9 cellular contexts compared by ENCODE assay signal in the genomic region with DNA sequence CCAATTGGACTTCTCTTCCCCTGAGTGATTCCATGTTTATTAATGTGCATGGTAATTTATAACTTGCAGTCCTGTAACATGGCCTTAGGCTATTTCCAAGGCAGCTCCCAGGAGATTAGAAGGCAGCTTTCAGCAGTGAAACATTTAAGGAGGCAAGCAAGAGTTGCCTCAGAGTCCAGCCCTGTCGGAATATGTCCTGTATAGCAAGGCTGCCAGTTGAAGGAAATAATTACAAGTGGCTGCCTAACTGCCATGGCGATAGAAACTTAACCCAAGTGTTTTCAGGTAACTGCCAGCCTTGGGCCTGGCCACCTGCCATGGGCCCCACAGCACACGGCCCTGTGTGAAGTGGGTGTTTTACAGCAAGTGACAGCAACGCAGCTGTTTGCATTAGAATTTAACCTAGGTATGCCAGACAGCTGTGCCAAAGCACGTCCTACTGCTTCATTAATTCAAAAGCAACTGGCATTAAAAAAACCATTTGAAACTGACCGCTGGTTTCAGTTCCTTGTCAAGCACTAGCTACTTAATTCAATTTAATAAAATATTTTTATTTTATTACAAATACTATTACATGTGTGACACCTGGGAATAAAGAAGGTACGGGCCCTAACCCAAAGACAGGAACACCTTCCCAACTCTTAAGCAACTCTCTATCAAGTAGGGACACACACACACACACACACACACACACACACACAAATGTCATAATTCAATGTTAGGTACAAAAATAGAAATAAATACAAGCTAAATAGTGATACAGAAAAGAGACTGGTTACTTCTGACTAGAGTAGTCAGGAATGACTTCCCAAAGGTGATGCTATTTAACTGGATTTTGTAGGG.
DNase-seq lines count a peak whose midpoint lies in the region; TF ChIP-seq lines count a peak whose summit lies in the region.
"Had no signal": no experiment of that assay in that cellular context is flagged by ENCODE, and none has a peak within 500 bp of the region (broad histone marks: within the 10 kb centered on the region; RNA-seq: fewer than 3 reads in every experiment).

No MANE protein-coding gene starts in this region.

- H3K4me1 Mint-ChIP-seq in Caco-2 (ENCODE audit: low read depth, unreplicated experiment): no peaks in the 10 kb centered on the region

- no peaks in the 10 kb centered on the region for H3K36me3 ChIP-seq in thyroid gland
- no peaks in the 10 kb centered on the region for H3K36me3 ChIP-seq in Caco-2 (ENCODE audit: control insufficient read depth, insufficient read depth, low read length)

- CTCF ChIA-PET in Caco-2 (lab: Charles Lee): no interaction called here

- POLR2A ChIA-PET in Caco-2 (lab: Charles Lee): no interaction called here

- H3K27me3 ChIP-seq in thyroid gland: no peaks in the 10 kb centered on the region
- no peaks in the 10 kb centered on the region for H3K27me3 ChIP-seq in Caco-2 (replicated peaks; ENCODE audit: control insufficient read depth, insufficient read depth, low read length)

- H3K9me3 ChIP-seq in thyroid gland (no peaks in the 10 kb centered on the region), Caco-2 (no peaks in the 10 kb centered on the region)

- H3K9me3 Mint-ChIP-seq in Caco-2 (ENCODE audit: unreplicated experiment): no peaks in the 10 kb centered on the region
- H3K9me3 Mint-ChIP-seq: neural crest cell had no signal

- peaks cover 9 to 23% of the 10 kb centered on the region in 2 donors for H3K4me1 ChIP-seq in thyroid gland
- H3K4me1 ChIP-seq in Caco-2: no peaks in the 10 kb centered on the region

- peaks cover 4% of the 10 kb centered on the region for H3K27me3 Mint-ChIP-seq in Caco-2 (ENCODE audit: insufficient read depth, unreplicated experiment)

- no peak overlapping the region for H3K4me3 Mint-ChIP-seq in Caco-2 (ENCODE audit: unreplicated experiment)
- H3K4me3 Mint-ChIP-seq: neural crest cell had no signal

- intact Hi-C loops in thyroid gland (cut with DNase I): no loop called here
- intact Hi-C loops in Caco-2 (cut with micrococcal nuclease; ENCODE audit: unreplicated experiment): no loop called here

- TF ChIP-seq CTCF in epithelial cell of proximal tubule (conservative IDR thresholded peaks at IDR 0.05; ENCODE audit: low read depth, low read length) (no peak), thyroid gland (IDR thresholded peaks at IDR 0.05) (peak in 4 of 6 experiments; percentile 7 to 31 (median 17)), Caco-2 (IDR thresholded peaks at IDR 0.05; ENCODE audit: insufficient read depth in 1 of 2, low read depth in 1 of 2, low read length in 1 of 2, severe bottlenecking in 1 of 2, unreplicated experiment in 1 of 2) (no peak)

- DNase-seq in NCI-H1417 (lab: John Stamatoyannopoulos, UW) (peak; percentile 59 to 83 (median 77)), NCI-H1417 treated with DMSO at 0.1 percent for 48 hours (lab: John Stamatoyannopoulos, UW) (no peak), NCI-H146 treated with DMSO at 0.1 percent for 48 hours (lab: John Stamatoyannopoulos, UW; ENCODE audit: unreplicated experiment) (peak; percentile 19), epithelial cell of proximal tubule (ENCODE audit: low read depth) (peak; percentile 62), thyroid gland (peak; percentile 73 to 81), Caco-2 (no peak), hepatic stellate cell (ENCODE audit: low spot score) (no peak), GF-D8 (lab: John Stamatoyannopoulos, UW) (no peak)

- TF ChIP-seq POLR2A in thyroid gland (IDR thresholded peaks at IDR 0.05): no peak

- BruUV-seq in Caco-2 (replicated peaks; lab: Mats Ljungman, UMichigan): no TSS peak

- H3K36me3 Mint-ChIP-seq in Caco-2 (ENCODE audit: insufficient read depth, unreplicated experiment): no peaks in the 10 kb centered on the region

- no peak overlapping the region for H3K27ac Mint-ChIP-seq in Caco-2 (ENCODE audit: unreplicated experiment)

- 38 to 39% methylated on average over 7 of the region's 7 CpGs for WGBS in thyroid gland, 2 donors

- H3K4me3 ChIP-seq in epithelial cell of proximal tubule (ENCODE audit: low read depth, low read length) (no peak overlapping the region), thyroid gland (replicated peaks in 1 of 3) (no peak overlapping the region), Caco-2 (ENCODE audit: low read depth, low read length) (no peak overlapping the region)

- H3K27ac ChIP-seq in thyroid gland: peak overlapping the region; percentile 2 to 75 (median 45)

Comparison
In these comparisons a context has a peak if more than half of its experiments do, and no peak if none do; other contexts are left out.
1. DNase-seq: peak in NCI-H1417 (3 of 3), NCI-H146 treated with DMSO at 0.1 percent for 48 hours (single experiment), epithelial cell of proximal tubule (single experiment) and thyroid gland (2 of 2); none in NCI-H1417 treated with DMSO at 0.1 percent for 48 hours (single experiment), Caco-2 (0 of 2), hepatic stellate cell (single experiment) and GF-D8 (single experiment).
2. CTCF ChIP-seq: peak in thyroid gland (4 of 6); none in epithelial cell of proximal tubule (single experiment) and Caco-2 (0 of 2).